17 cellular contexts compared by ENCODE assay signal in the genomic region with DNA sequence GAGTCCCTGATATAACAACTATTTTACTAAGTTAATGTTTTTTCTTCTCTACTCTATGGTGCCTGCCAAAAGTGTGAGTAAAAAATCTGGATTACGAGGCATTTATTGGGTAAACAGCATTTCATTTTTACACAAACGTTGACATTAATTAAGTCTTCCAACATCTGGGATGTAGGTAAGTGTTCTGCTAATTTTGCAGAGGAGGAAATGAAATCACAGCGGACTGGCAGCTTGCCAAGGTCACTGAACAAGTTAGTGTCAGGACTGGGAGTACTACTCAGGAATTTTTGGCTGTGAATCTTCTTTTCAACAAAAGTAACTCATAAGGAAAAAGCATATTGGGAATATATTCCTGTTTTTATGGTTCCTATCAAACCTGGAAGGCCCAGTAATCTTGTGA.
DNase-seq lines count a peak whose midpoint lies in the region; FAIRE-seq and TF ChIP-seq lines count a peak whose summit lies in the region.
"Had no signal": no experiment of that assay in that cellular context is flagged by ENCODE, and none has a peak within 500 bp of the region (broad histone marks: within the 10 kb centered on the region; RNA-seq: fewer than 3 reads in every experiment).

No MANE protein-coding gene starts in this region.

- H3K4me3 Mint-ChIP-seq in activated naive CD4-positive, alpha-beta T cell treated with anti-CD3 and anti-CD28 coated beads, Interleukin-2, amount 10 ng/mL, durations not matched to agents 7 days and 5 days: no peak overlapping the region
- H3K4me3 Mint-ChIP-seq: activated CD4-positive, alpha-beta memory T cell treated with anti-CD3 and anti-CD28 coated beads for 36 hours; H9; natural killer cell treated with Interleukin-12 subunit alpha and Interleukin-12 subunit beta and Interleukin-15 and Interleukin-18, amount 100 ng/mL, for 72 hours had no signal

- H3K27ac ChIP-seq in SJCRH30 (no peak overlapping the region), cardiac muscle cell (no peak overlapping the region)

- no peak overlapping the region for H3K4me3 ChIP-seq in SJCRH30
- H3K4me3 ChIP-seq in cardiac muscle cell: no peak overlapping the region

- CTCF ChIA-PET in activated naive CD4-positive, alpha-beta T cell treated with anti-CD3 and anti-CD28 coated beads, Interleukin-2, amount 10 ng/mL, durations not matched to agents 7 days and 5 days (lab: Charles Lee): no interaction called here

- H3K4me1 ChIP-seq in SJCRH30: peaks cover 21% of the 10 kb centered on the region
- H3K4me1 ChIP-seq in cardiac muscle cell (ENCODE audit: low read depth): no peaks in the 10 kb centered on the region

- H3K4me1 Mint-ChIP-seq in activated naive CD4-positive, alpha-beta T cell treated with anti-CD3 and anti-CD28 coated beads, Interleukin-2, amount 10 ng/mL, durations not matched to agents 7 days and 5 days: no peaks in the 10 kb centered on the region
- H3K4me1 Mint-ChIP-seq: H9 had no signal

- H3K9me3 ChIP-seq in SJCRH30 (replicated peaks) (no peaks in the 10 kb centered on the region), cardiac muscle cell (ENCODE audit: low read depth) (no peaks in the 10 kb centered on the region)

- FAIRE-seq in HTR-8/SVneo (lab: Jason Lieb, UNC): no peak

- no peaks in the 10 kb centered on the region for H3K36me3 Mint-ChIP-seq in activated naive CD4-positive, alpha-beta T cell treated with anti-CD3 and anti-CD28 coated beads, Interleukin-2, amount 10 ng/mL, durations not matched to agents 7 days and 5 days
- H3K36me3 Mint-ChIP-seq: activated CD4-positive, alpha-beta memory T cell treated with anti-CD3 and anti-CD28 coated beads for 36 hours; activated naive CD4-positive, alpha-beta T cell treated with anti-CD3 and anti-CD28 coated beads, Interleukin-2, amount 50 U/mL, for 72 hours; natural killer cell treated with Interleukin-12 subunit alpha and Interleukin-12 subunit beta and Interleukin-15 and Interleukin-18, amount 100 ng/mL, for 72 hours had no signal

- H3K27me3 Mint-ChIP-seq in activated naive CD4-positive, alpha-beta T cell treated with anti-CD3 and anti-CD28 coated beads, Interleukin-2, amount 10 ng/mL, durations not matched to agents 7 days and 5 days: no peaks in the 10 kb centered on the region
- H3K27me3 Mint-ChIP-seq: activated CD4-positive, alpha-beta memory T cell treated with anti-CD3 and anti-CD28 coated beads for 36 hours; natural killer cell treated with Interleukin-12 subunit alpha and Interleukin-12 subunit beta and Interleukin-15 and Interleukin-18, amount 100 ng/mL, for 72 hours had no signal

- no peaks in the 10 kb centered on the region for H3K27me3 ChIP-seq in SJCRH30
- H3K27me3 ChIP-seq in cardiac muscle cell: no peaks in the 10 kb centered on the region

- H3K36me3 ChIP-seq in SJCRH30 (no peaks in the 10 kb centered on the region), cardiac muscle cell (no peaks in the 10 kb centered on the region)

- no peak overlapping the region for H3K27ac Mint-ChIP-seq in activated naive CD4-positive, alpha-beta T cell treated with anti-CD3 and anti-CD28 coated beads, Interleukin-2, amount 10 ng/mL, durations not matched to agents 7 days and 5 days
- H3K27ac Mint-ChIP-seq: activated CD4-positive, alpha-beta memory T cell treated with anti-CD3 and anti-CD28 coated beads for 36 hours; activated naive CD4-positive, alpha-beta T cell treated with anti-CD3 and anti-CD28 coated beads, Interleukin-2, amount 50 U/mL, for 72 hours; H9; natural killer cell treated with Interleukin-12 subunit alpha and Interleukin-12 subunit beta and Interleukin-15 and Interleukin-18, amount 100 ng/mL, for 72 hours had no signal

- H3K9me3 Mint-ChIP-seq in activated naive CD4-positive, alpha-beta T cell treated with anti-CD3 and anti-CD28 coated beads, Interleukin-2, amount 10 ng/mL, durations not matched to agents 7 days and 5 days: peaks cover 4% of the 10 kb centered on the region
- H3K9me3 Mint-ChIP-seq: H9 had no signal

- intact Hi-C loops in posterior vena cava (cut with DNase I): no loop called here

- TF ChIP-seq CTCF in cardiac muscle cell (IDR thresholded peaks at IDR 0.05; ENCODE audit: low read depth, low read length): no peak

- DNase-seq in ELR (ENCODE audit: low read depth) (peak; percentile 15), SJCRH30 (peak; percentile 36 to 60), cardiac muscle cell (ENCODE audit: low read depth in 1 of 2, low spot score in 1 of 2) (peak; percentile 12 to 69), posterior vena cava (ENCODE audit: low spot score) (peak; percentile 86), HTR-8/SVneo (ENCODE audit: insufficient read length, low spot score) (no peak), NCI-H524 treated with DMSO at 0.1 percent for 48 hours (lab: John Stamatoyannopoulos, UW) (no peak), NCI-H345 treated with DMSO at 0.1 percent for 48 hours (lab: John Stamatoyannopoulos, UW; ENCODE audit: unreplicated experiment) (no peak)
- DNase-seq in activated naive CD4-positive, alpha-beta T cell treated with anti-CD3 and anti-CD28 coated beads, Interleukin-2, amount 10 ng/mL, durations not matched to agents 7 days and 5 days: no peak
- DNase-seq: activated CD4-positive, alpha-beta memory T cell treated with anti-CD3 and anti-CD28 coated beads for 36 hours; effector CD4-positive, alpha-beta T cell; H9; NCI-H524; stimulated activated CD4-positive, alpha-beta T cell treated with anti-CD3 and anti-CD28 coated beads, Interleukin-2, amount 100 ng/mL, for 24 hours; stimulated activated naive CD8-positive, alpha-beta T cell treated with anti-CD3 and anti-CD28 coated beads, Interleukin-15, Interleukin-2, amounts not matched to agents 100 U/mL and 50 U/mL, for 24 hours; T-helper 1 cell had no signal

Comparison
In these comparisons a context has a peak if more than half of its experiments do, and no peak if none do; other contexts are left out.
1. DNase-seq: peak in ELR (single experiment), SJCRH30 (2 of 2), cardiac muscle cell (2 of 2) and posterior vena cava (single experiment); none in HTR-8/SVneo (single experiment), NCI-H524 treated with DMSO at 0.1 percent for 48 hours (single experiment), NCI-H345 treated with DMSO at 0.1 percent for 48 hours (single experiment) and activated naive CD4-positive, alpha-beta T cell treated with anti-CD3 and anti-CD28 coated beads, Interleukin-2, amount 10 ng/mL, durations not matched to agents 7 days and 5 days (single experiment).